Comparison of ENCODE assay signal across 8 cellular contexts in genomic region chr1:77282866-77283539, GRCh38. TPM values are rescaled to one million over a fixed set of nuclear protein-coding genes. Genes with fewer than 3 reads are reported as not detected.
DNase-seq lines count a peak whose midpoint lies in the region; ATAC-seq and TF ChIP-seq lines count a peak whose summit lies in the region.

No MANE protein-coding gene starts in this region.

- peak overlapping the region; percentile 62 for H3K4me3 Mint-ChIP-seq in Calu3 (ENCODE audit: low read depth, unreplicated experiment)
- peak overlapping the region; percentile 19 for H3K4me3 Mint-ChIP-seq in stimulated activated memory B cell treated with anti-CD40 and anti-IgM and Interleukin-4, amounts not matched to agents 10 μg/mL and 1 μg/mL and 100 μg/mL, for 72 hours

- no peaks in the 10 kb centered on the region for H3K36me3 Mint-ChIP-seq in Calu3 (ENCODE audit: insufficient read depth, unreplicated experiment)
- H3K36me3 Mint-ChIP-seq in stimulated activated memory B cell treated with anti-CD40 and anti-IgM and Interleukin-4, amounts not matched to agents 10 μg/mL and 1 μg/mL and 100 μg/mL, for 72 hours, result no peaks in the 10 kb centered on the region

- TF ChIP-seq POLR2A in right lobe of liver (IDR thresholded peaks at IDR 0.05), result no peak

- no peak overlapping the region for H3K27ac Mint-ChIP-seq in Calu3 (ENCODE audit: unreplicated experiment)
- H3K27ac Mint-ChIP-seq in stimulated activated memory B cell treated with anti-CD40 and anti-IgM and Interleukin-4, amounts not matched to agents 10 μg/mL and 1 μg/mL and 100 μg/mL, for 72 hours, result no peak overlapping the region

- ATAC-seq in right lobe of liver, result peak in 2 of 4 donors; percentile 6 to 11
- ATAC-seq in stimulated activated memory B cell treated with anti-CD40 and anti-IgM and Interleukin-4, amounts not matched to agents 10 μg/mL and 1 μg/mL and 100 μg/mL, for 72 hours, result peak; percentile 13
- ATAC-seq in esophagus mucosa, result no peak
- no peak for ATAC-seq in GM19397 (IDR thresholded peaks at IDR 0.05; ENCODE audit: unreplicated experiment)

- 4% methylated on average over 22 of the region's 22 CpGs for WGBS in right lobe of liver (ENCODE audit: insufficient coverage, low coverage, low lambda C conversion rate, missing lambda C conversion rate)

- no peaks in the 10 kb centered on the region for H3K4me1 Mint-ChIP-seq in Calu3 (ENCODE audit: low read depth, unreplicated experiment)
- H3K4me1 Mint-ChIP-seq in stimulated activated memory B cell treated with anti-CD40 and anti-IgM and Interleukin-4, amounts not matched to agents 10 μg/mL and 1 μg/mL and 100 μg/mL, for 72 hours, result peaks cover 23% of the 10 kb centered on the region

- intact Hi-C loops in Calu3 (cut with micrococcal nuclease; ENCODE audit: unreplicated experiment) (no loop called here), right lobe of liver (cut with DNase I) (no loop called here)

- peak; percentile 12 for DNase-seq in Calu3
- DNase-seq in NCI-H774 (lab: John Stamatoyannopoulos, UW), result peak; percentile 34
- DNase-seq in brain microvascular endothelial cell, result no peak
- DNase-seq in right lobe of liver, result no peak
- no peak for DNase-seq in SKM-1 treated with dmso at 0.1 percent for 144 hours (lab: John Stamatoyannopoulos, UW; ENCODE audit: unreplicated experiment)

- H3K4me1 ChIP-seq in right lobe of liver, result peaks cover 0 to 13% (median 2%) of the 10 kb centered on the region in 4 donors

- H3K27me3 ChIP-seq in brain microvascular endothelial cell (replicated peaks) (no peaks in the 10 kb centered on the region), right lobe of liver (peaks cover 0 to 17% of the 10 kb centered on the region in 2 donors)

- H3K4me3 ChIP-seq in brain microvascular endothelial cell (ENCODE audit: low read depth, low read length) (peak overlapping the region; percentile 75), right lobe of liver (peak overlapping the region in 2 of 3 donors; percentile 30 to 35)

- H3K9me3 ChIP-seq in right lobe of liver, result no peaks in the 10 kb centered on the region

- no peaks in the 10 kb centered on the region for H3K9me3 Mint-ChIP-seq in Calu3 (ENCODE audit: low read depth, unreplicated experiment)
- H3K9me3 Mint-ChIP-seq in stimulated activated memory B cell treated with anti-CD40 and anti-IgM and Interleukin-4, amounts not matched to agents 10 μg/mL and 1 μg/mL and 100 μg/mL, for 72 hours, result peaks cover 6% of the 10 kb centered on the region

- peaks cover 30% of the 10 kb centered on the region for H3K27me3 Mint-ChIP-seq in Calu3 (ENCODE audit: unreplicated experiment)
- peaks cover 68% of the 10 kb centered on the region for H3K27me3 Mint-ChIP-seq in stimulated activated memory B cell treated with anti-CD40 and anti-IgM and Interleukin-4, amounts not matched to agents 10 μg/mL and 1 μg/mL and 100 μg/mL, for 72 hours

- CTCF ChIA-PET in Calu3 (lab: Charles Lee), result interaction anchor here (1.8 kb wide), 1 partner anchor 64 kb away, joined by 4 read pairs; the partner anchor contains the start of gene PIGK

- H3K27ac ChIP-seq in brain microvascular endothelial cell (no peak overlapping the region), right lobe of liver (no peak overlapping the region)

- no TSS peak for BruUV-seq in Calu3 (replicated peaks; lab: Mats Ljungman, UMichigan)

- in situ Hi-C loops in brain microvascular endothelial cell (cut with HindIII; ENCODE audit: low pct_ligation_motif_present, low sequenced_read_pairs), result no loop called here

- H3K36me3 ChIP-seq in brain microvascular endothelial cell (replicated peaks) (no peaks in the 10 kb centered on the region), right lobe of liver (no peaks in the 10 kb centered on the region)

- TF ChIP-seq CTCF in Calu3 (IDR thresholded peaks at IDR 0.05; ENCODE audit: unreplicated experiment) (no peak), brain microvascular endothelial cell (IDR thresholded peaks at IDR 0.05; ENCODE audit: low read depth, low read length, missing control alignments) (no peak), right lobe of liver (IDR thresholded peaks at IDR 0.05) (no peak)

RNA-seq across cellular contexts. Expression of gene AK5, which starts 1.2 kb away (rescaled TPM):
- total RNA-seq in Calu3 (2022) (0.61 TPM in 1 of 2 replicates, not detected in the other), right lobe of liver (under 1 TPM in 2 of 6 experiments, not detected in 4; 0.47 to 0.53 TPM), esophagus mucosa (not detected)

Comparison
In these comparisons a context has a peak if more than half of its experiments do, and no peak if none do; other contexts are left out.
1. DNase-seq: peak in Calu3 (single experiment) and NCI-H774 (single experiment); none in brain microvascular endothelial cell (single experiment), right lobe of liver (0 of 3) and SKM-1 treated with dmso at 0.1 percent for 144 hours (single experiment).